ENCODE assay signal across 35 cellular contexts in the genomic region with DNA sequence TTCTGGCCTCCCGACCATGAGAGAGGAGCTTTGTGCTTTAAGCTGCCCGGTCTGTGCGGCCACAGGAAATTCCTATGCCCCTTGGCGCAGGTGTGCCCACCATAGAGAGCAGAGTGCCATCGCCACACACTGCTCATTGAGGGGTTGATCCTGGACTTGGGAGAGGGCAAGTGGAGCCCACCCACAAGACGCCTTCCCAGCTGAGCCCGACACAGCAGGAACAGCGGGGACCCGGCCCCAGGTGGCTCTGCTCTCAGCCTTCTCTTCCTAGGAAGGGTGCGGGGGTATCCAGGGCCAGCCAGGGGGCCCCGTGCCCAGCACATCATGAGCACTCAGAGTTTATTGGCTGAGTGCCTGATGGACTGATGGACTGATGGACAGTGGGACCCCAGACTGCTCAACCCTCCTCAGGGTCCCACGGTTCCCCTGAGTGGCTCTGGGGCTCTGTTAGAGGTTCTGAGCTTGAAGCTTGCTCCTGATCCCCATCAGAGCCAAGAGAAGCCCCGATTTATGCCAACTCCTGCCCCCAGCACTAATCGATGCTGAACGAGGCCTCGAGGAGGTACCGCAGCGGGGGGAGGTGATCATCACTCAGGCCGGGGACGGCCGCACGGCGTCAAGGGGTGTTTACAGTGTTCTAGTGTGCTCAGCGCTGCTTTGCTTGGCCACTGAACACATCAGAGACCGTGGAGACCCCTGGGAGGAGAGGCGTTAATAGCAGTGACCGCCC. TPM values are rescaled to one million over a fixed set of nuclear protein-coding genes. Genes with fewer than 3 reads are reported as not detected.
DNase-seq lines count a peak whose midpoint lies in the region; ATAC-seq and TF ChIP-seq lines count a peak whose summit lies in the region.
"Had no signal": no experiment of that assay in that cellular context is flagged by ENCODE, and none has a peak within 500 bp of the region (broad histone marks: within the 10 kb centered on the region; RNA-seq: fewer than 3 reads in every experiment).

No MANE protein-coding gene starts in this region.

- H3K9me3 ChIP-seq in RWPE2 (ENCODE audit: severe bottlenecking), result no peaks in the 10 kb centered on the region
- H3K9me3 ChIP-seq: BE2C, colonic mucosa, uterus had no signal

- H3K4me1 ChIP-seq in RWPE2 (ENCODE audit: insufficient read depth, poor library complexity, severe bottlenecking), result no peaks in the 10 kb centered on the region
- H3K4me1 ChIP-seq: colonic mucosa had no signal

- DNase-seq in D341Med (ENCODE audit: low spot score), result peak; percentile 26
- DNase-seq in RWPE2 (ENCODE audit: low spot score), result peak; percentile 44
- peak; percentile 32 for DNase-seq in left lobe of liver (ENCODE audit: low spot score)
- no peak for DNase-seq in HFFc6
- no peak for DNase-seq in NCI-H345 (lab: John Stamatoyannopoulos, UW)
- DNase-seq: activated CD4-positive, alpha-beta T cell treated with anti-CD3 and anti-CD28 coated beads for 1 hour; activated CD8-positive, alpha-beta memory T cell treated with anti-CD3 and anti-CD28 coated beads, Interleukin-2, amount 50 U/mL, for 48 hours; activated CD8-positive, alpha-beta T cell treated with anti-CD3 and anti-CD28 coated beads for 36 hours; anterior cingulate cortex; BE2C; CD8-positive, alpha-beta T cell; colonic mucosa; effector CD8-positive, alpha-beta T cell; hypothalamus; immature natural killer cell; MM.1S; naive thymus-derived CD4-positive, alpha-beta T cell; NCI-H1417; NCI-H2081; NCI-H526; occipital lobe; PC-3; stimulated activated naive CD4-positive, alpha-beta T cell treated with Interleukin-2 at 50 U/mL for 16 hours; T-helper 2 cell; uterus had no signal

- H3K36me3 ChIP-seq in RWPE2 (ENCODE audit: low read depth), result no peaks in the 10 kb centered on the region
- H3K36me3 ChIP-seq: BE2C, colonic mucosa, uterus had no signal

- H3K27me3 ChIP-seq in RWPE2 (ENCODE audit: insufficient read depth, poor library complexity, severe bottlenecking), result no peaks in the 10 kb centered on the region
- H3K27me3 ChIP-seq: BE2C, colonic mucosa, uterus had no signal

- TF ChIP-seq CTCF in RWPE2 (IDR thresholded peaks at IDR 0.05; ENCODE audit: poor library complexity, severe bottlenecking), result no peak
- TF ChIP-seq CTCF in HFFc6 (IDR thresholded peaks at IDR 0.05), result no peak

- no peak for TF ChIP-seq POLR2A in GM18505 (IDR thresholded peaks at IDR 0.05; ENCODE audit: borderline replicate concordance, extremely low read depth, insufficient read depth, insufficient read length)

- no peaks in the 10 kb centered on the region for H3K36me3 Mint-ChIP-seq in stimulated activated memory B cell treated with anti-CD40 and anti-IgM and Interleukin-4, amounts not matched to agents 10 μg/mL and 1 μg/mL and 100 μg/mL, for 72 hours
- no peaks in the 10 kb centered on the region for H3K36me3 Mint-ChIP-seq in HFFc6 (ENCODE audit: low read depth)
- H3K36me3 Mint-ChIP-seq: activated naive CD8-positive, alpha-beta T cell; CD8-positive, alpha-beta T cell; immature natural killer cell; naive thymus-derived CD4-positive, alpha-beta T cell had no signal

- no peak overlapping the region for H3K27ac Mint-ChIP-seq in stimulated activated memory B cell treated with anti-CD40 and anti-IgM and Interleukin-4, amounts not matched to agents 10 μg/mL and 1 μg/mL and 100 μg/mL, for 72 hours
- H3K27ac Mint-ChIP-seq in HFFc6, result no peak overlapping the region
- H3K27ac Mint-ChIP-seq: activated CD8-positive, alpha-beta T cell treated with anti-CD3 and anti-CD28 coated beads for 36 hours; activated naive CD8-positive, alpha-beta T cell; CD8-positive, alpha-beta T cell; immature natural killer cell; naive thymus-derived CD4-positive, alpha-beta T cell had no signal

- no peak overlapping the region for H3K27ac ChIP-seq in RWPE2 (ENCODE audit: poor library complexity, severe bottlenecking)
- H3K27ac ChIP-seq: colonic mucosa, HL-60, uterus had no signal

- H3K9me3 Mint-ChIP-seq in stimulated activated memory B cell treated with anti-CD40 and anti-IgM and Interleukin-4, amounts not matched to agents 10 μg/mL and 1 μg/mL and 100 μg/mL, for 72 hours, result no peaks in the 10 kb centered on the region
- H3K9me3 Mint-ChIP-seq in HFFc6, result no peaks in the 10 kb centered on the region
- H3K9me3 Mint-ChIP-seq: activated CD8-positive, alpha-beta T cell treated with anti-CD3 and anti-CD28 coated beads for 36 hours; CD8-positive, alpha-beta T cell; immature natural killer cell; naive thymus-derived CD4-positive, alpha-beta T cell had no signal

- no peaks in the 10 kb centered on the region for H3K4me1 Mint-ChIP-seq in stimulated activated memory B cell treated with anti-CD40 and anti-IgM and Interleukin-4, amounts not matched to agents 10 μg/mL and 1 μg/mL and 100 μg/mL, for 72 hours
- peaks cover 14% of the 10 kb centered on the region for H3K4me1 Mint-ChIP-seq in HFFc6 (ENCODE audit: low read depth)

- H3K4me3 ChIP-seq in RWPE2 (ENCODE audit: severe bottlenecking), result no peak overlapping the region
- H3K4me3 ChIP-seq: colonic mucosa, uterus had no signal

- peaks cover 88% of the 10 kb centered on the region for H3K27me3 Mint-ChIP-seq in stimulated activated memory B cell treated with anti-CD40 and anti-IgM and Interleukin-4, amounts not matched to agents 10 μg/mL and 1 μg/mL and 100 μg/mL, for 72 hours
- H3K27me3 Mint-ChIP-seq in HFFc6 (ENCODE audit: insufficient read depth), result peaks cover 25% of the 10 kb centered on the region

- no peak overlapping the region for H3K4me3 Mint-ChIP-seq in stimulated activated memory B cell treated with anti-CD40 and anti-IgM and Interleukin-4, amounts not matched to agents 10 μg/mL and 1 μg/mL and 100 μg/mL, for 72 hours
- H3K4me3 Mint-ChIP-seq in HFFc6, result no peak overlapping the region
- H3K4me3 Mint-ChIP-seq: activated CD8-positive, alpha-beta T cell treated with anti-CD3 and anti-CD28 coated beads for 36 hours; activated naive CD8-positive, alpha-beta T cell; CD8-positive, alpha-beta T cell; immature natural killer cell; naive thymus-derived CD4-positive, alpha-beta T cell had no signal

- ATAC-seq in RWPE2 (ENCODE audit: low read depth) (no peak), left lobe of liver (no peak), GM18505 (IDR thresholded peaks at IDR 0.05; ENCODE audit: unreplicated experiment) (no peak)
- ATAC-seq in stimulated activated memory B cell treated with anti-CD40 and anti-IgM and Interleukin-4, amounts not matched to agents 10 μg/mL and 1 μg/mL and 100 μg/mL, for 72 hours, result peak; percentile 17
- ATAC-seq: activated CD8-positive, alpha-beta T cell treated with anti-CD3 and anti-CD28 coated beads for 36 hours; CD8-positive, alpha-beta T cell; naive thymus-derived CD4-positive, alpha-beta T cell; PC-3 had no signal

RNA-seq across cellular contexts. Expression of gene MRGPRD, which starts 13.5 kb away (rescaled TPM):
- not detected for total RNA-seq in left lobe of liver
- not detected for total RNA-seq in HFFc6 (2021; fragmentation: NEBNext Ultra II Directional; extraction: Animal tissue kit (Norgen Biotek cat#: 25700))
- total RNA-seq: activated CD8-positive, alpha-beta T cell treated with anti-CD3 and anti-CD28 coated beads for 36 hours; bronchial epithelial cell; CD8-positive, alpha-beta T cell; colonic mucosa; epithelial cell of proximal tubule; glomerular endothelial cell; lower leg skin; naive thymus-derived CD4-positive, alpha-beta T cell; occipital lobe; PC-3; skeletal muscle tissue; temporal lobe had no signal

RNA-seq across cellular contexts. Expression of gene MRGPRF, which starts 18.7 kb away (rescaled TPM):
- 3.4 TPM for total RNA-seq in left lobe of liver
- 10 to 100 TPM; 51.4 to 74.9 (median 63.9) TPM for total RNA-seq in HFFc6 (2021; fragmentation: NEBNext Ultra II Directional; extraction: Animal tissue kit (Norgen Biotek cat#: 25700))
- total RNA-seq: activated CD8-positive, alpha-beta T cell treated with anti-CD3 and anti-CD28 coated beads for 36 hours; CD8-positive, alpha-beta T cell; glomerular endothelial cell; naive thymus-derived CD4-positive, alpha-beta T cell; PC-3 had no signal

RNA-seq across cellular contexts. Expression of gene TPCN2, which starts 54.4 kb away (rescaled TPM):
- total RNA-seq in left lobe of liver, result 35.0 TPM
- 10 to 100 TPM in 1 of 6 experiments, 1 to 10 TPM in 5; 8.0 to 11.2 (median 9.0) TPM for total RNA-seq in HFFc6 (2021; fragmentation: NEBNext Ultra II Directional; extraction: Animal tissue kit (Norgen Biotek cat#: 25700))

Comparison
In these comparisons a context has a peak if more than half of its experiments do, and no peak if none do; other contexts are left out.
1. DNase-seq: peak in D341Med (single experiment), RWPE2 (single experiment) and left lobe of liver (single experiment); none in HFFc6 (single experiment) and NCI-H345 (single experiment).
2. RNA of gene MRGPRF, which starts 18.7 kb away (total RNA-seq): 51.4 to 74.9 TPM in HFFc6; 3.4 TPM in left lobe of liver (single experiment); every median in the first group is over 10 times any median in the second.